ENCODE assay signal across 19 cellular contexts in genomic region chrX:45022144-45022543, GRCh38.
DNase-seq lines count a peak whose midpoint lies in the region; ATAC-seq, FAIRE-seq and TF ChIP-seq lines count a peak whose summit lies in the region.
"Had no signal": no experiment of that assay in that cellular context is flagged by ENCODE, and none has a peak within 500 bp of the region (broad histone marks: within the 10 kb centered on the region; RNA-seq: fewer than 3 reads in every experiment).

No MANE protein-coding gene starts in this region.

- H3K4ac ChIP-seq in mesendoderm (ENCODE audit: low read depth, low read length) = no peak overlapping the region

- no TSS peak for BruUV-seq in HepG2 (replicated peaks; lab: Mats Ljungman, UMichigan)

- H3K79me1 ChIP-seq in mesendoderm (ENCODE audit: low read length) = no peaks in the 10 kb centered on the region

- 0 out of 2 replicates have a peak, but pooled peaks cover 4% of the 10 kb centered on the region for H4K20me1 ChIP-seq in HepG2 (ENCODE audit: insufficient read depth, low read length)
- peaks cover 14% of the 10 kb centered on the region; the same call in 1 of the 2 replicates for H4K20me1 ChIP-seq in GM23338 (replicated peaks; ENCODE audit: insufficient read depth)

- H3K27me3 ChIP-seq in HepG2 (ENCODE audit: control insufficient read depth in 1 of 2, insufficient read depth in 2 of 2, low read length in 2 of 2) (no peaks in the 10 kb centered on the region), right lobe of liver (no peaks in the 10 kb centered on the region), GM23338 (ENCODE audit: insufficient read depth) (no peaks in the 10 kb centered on the region), endodermal cell (ENCODE audit: control insufficient read depth, insufficient read depth, low read length, poor library complexity, severe bottlenecking) (no peaks in the 10 kb centered on the region), mesendoderm (ENCODE audit: insufficient read depth, low read length, poor library complexity) (no peaks in the 10 kb centered on the region)

- TF ChIP-seq POLR2A in HepG2 (IDR thresholded peaks at IDR 0.05; ENCODE audit: insufficient read depth in 1 of 2, low read depth in 2 of 2, low read length in 2 of 2) (no peak), right lobe of liver (IDR thresholded peaks at IDR 0.05) (no peak)

- no peaks in the 10 kb centered on the region for H3K9me2 ChIP-seq in GM23338 (ENCODE audit: insufficient read depth)

- in situ Hi-C loops in HepG2 (cut with HindIII; ENCODE audit: extremely low pct_ligation_motif_present, low pct_unique_long_range_greater_than_20kb) = no loop called here

- no peak overlapping the region for H2BK120ac ChIP-seq in mesendoderm (ENCODE audit: low read depth, low read length)

- intact Hi-C loops in HepG2 (cut with micrococcal nuclease; ENCODE audit: unreplicated experiment) = no loop called here
- intact Hi-C loops in right lobe of liver (cut with DNase I) = no loop called here

- no peak overlapping the region for H2BK15ac ChIP-seq in mesendoderm (replicated peaks; ENCODE audit: low read depth)

- H3K4me1 Mint-ChIP-seq in GM23338 = peaks cover 38% of the 10 kb centered on the region
- peaks cover 2% of the 10 kb centered on the region for H3K4me1 Mint-ChIP-seq in endodermal cell

- H3K27ac ChIP-seq in HepG2 (ENCODE audit: extremely low read length, insufficient read depth, low read length) (peak overlapping the region; percentile 13), right lobe of liver (no peak overlapping the region), GM23338 (ENCODE audit: low read depth) (peak overlapping the region; percentile 64; the same call in 1 of the 2 replicates), endodermal cell (ENCODE audit: low read depth, low read length) (no peak overlapping the region), mesendoderm (ENCODE audit: low read depth, low read length) (no peak overlapping the region)

- H3K4me2 ChIP-seq in HepG2 (ENCODE audit: low read depth, low read length) = no peak overlapping the region
- 0 out of 2 replicates have a peak overlapping the region, but pooled peaks have one; percentile 0 for H3K4me2 ChIP-seq in GM23338
- H3K4me2 ChIP-seq in mesendoderm (ENCODE audit: low read length) = no peak overlapping the region

- TF ChIP-seq CTCF in HepG2 (CRISPR knock-in tag; IDR thresholded peaks at IDR 0.05) (no peak), right lobe of liver (IDR thresholded peaks at IDR 0.05) (no peak), GM23338 (conservative IDR thresholded peaks at IDR 0.05; ENCODE audit: low read depth in 2 of 2) (no peak), endodermal cell (conservative IDR thresholded peaks at IDR 0.05) (no peak)

- no peak overlapping the region for H3K56ac ChIP-seq in mesendoderm (ENCODE audit: low read length)

- H3K36me3 ChIP-seq in HepG2 (replicated peaks in 1 of 2; ENCODE audit: control insufficient read depth in 1 of 2, insufficient read depth in 2 of 2, low read length in 2 of 2) (no peaks in the 10 kb centered on the region), right lobe of liver (no peaks in the 10 kb centered on the region), GM23338 (ENCODE audit: insufficient read depth) (no peaks in the 10 kb centered on the region), endodermal cell (ENCODE audit: control insufficient read depth, insufficient read depth, low read length) (peaks cover 30% of the 10 kb centered on the region), mesendoderm (ENCODE audit: control insufficient read depth, insufficient read depth, low read length) (no peaks in the 10 kb centered on the region)

- H2AFZ ChIP-seq in HepG2 (ENCODE audit: low read length) (no peak overlapping the region), GM23338 (no peak overlapping the region)

- no peak for FAIRE-seq in HepG2 (lab: Jason Lieb, UNC)
- FAIRE-seq: H1 had no signal

- H3K9me3 ChIP-seq in HepG2 (ENCODE audit: low read length) = no peaks in the 10 kb centered on the region
- H3K9me3 ChIP-seq in right lobe of liver = no peaks in the 10 kb centered on the region
- H3K9me3 ChIP-seq in endodermal cell (ENCODE audit: control insufficient read depth, low read length) = no peaks in the 10 kb centered on the region

- ATAC-seq in HepG2 = no peak
- ATAC-seq in right lobe of liver = no peak
- ATAC-seq in GM23338 = no peak
- no peak for ATAC-seq in GM19397 (IDR thresholded peaks at IDR 0.05; ENCODE audit: unreplicated experiment)

- H3F3A ChIP-seq in GM23338 (replicated peaks; ENCODE audit: low read depth) = no peaks in the 10 kb centered on the region

- H3K27me3 Mint-ChIP-seq in GM23338 (ENCODE audit: insufficient read depth, low read depth, poor library complexity) = peaks cover 2% of the 10 kb centered on the region
- H3K27me3 Mint-ChIP-seq in endodermal cell (ENCODE audit: insufficient read depth) = no peaks in the 10 kb centered on the region
- H3K27me3 Mint-ChIP-seq: CD4-positive, alpha-beta memory T cell had no signal

- H3K9me3 Mint-ChIP-seq in GM23338 (no peaks in the 10 kb centered on the region), endodermal cell (peaks cover 42% of the 10 kb centered on the region)
- H3K9me3 Mint-ChIP-seq: CD4-positive, alpha-beta memory T cell had no signal

- H3K4me1 ChIP-seq in HepG2 (ENCODE audit: insufficient read depth, low read length) (peaks cover 32% of the 10 kb centered on the region), right lobe of liver (peaks cover 0 to 24% (median 0%) of the 10 kb centered on the region in 4 donors), GM23338 (ENCODE audit: insufficient read depth) (peaks cover 37% of the 10 kb centered on the region), endodermal cell (ENCODE audit: control insufficient read depth, insufficient read depth, low read length) (no peaks in the 10 kb centered on the region), mesendoderm (ENCODE audit: control insufficient read depth, low read depth, low read length) (no peaks in the 10 kb centered on the region)

- H3K23ac ChIP-seq in mesendoderm (ENCODE audit: low read length) = no peak overlapping the region

- H3K79me2 ChIP-seq in HepG2 (ENCODE audit: insufficient read depth, low read length) = peaks cover 22% of the 10 kb centered on the region
- peaks cover 100% of the 10 kb centered on the region for H3K79me2 ChIP-seq in GM23338 (replicated peaks; ENCODE audit: insufficient read depth)
- H3K79me2 ChIP-seq in mesendoderm (ENCODE audit: control insufficient read depth, insufficient read depth, low read length) = peaks cover 46% of the 10 kb centered on the region

- H3K4me3 Mint-ChIP-seq in GM23338 (no peak overlapping the region), endodermal cell (no peak overlapping the region)

- TF ChIP-seq EP300 in HepG2 (IDR thresholded peaks at IDR 0.05; ENCODE audit: low read depth in 2 of 2, low read length in 2 of 2) (no peak), HepG2 (CRISPR knock-in tag; IDR thresholded peaks at IDR 0.05; ENCODE audit: borderline replicate concordance) (no peak)

- POLR2A ChIA-PET in HepG2 (lab: Yijun Ruan, JAX) = no interaction called here

- no peak for TF ChIP-seq RAD21 in HepG2 (CRISPR knock-in tag; IDR thresholded peaks at IDR 0.05)

- peak; percentile 8 for DNase-seq in HepG2 (ENCODE audit: low spot score)
- no peak for DNase-seq in right lobe of liver
- peak; percentile 31 for DNase-seq in GM23338 (ENCODE audit: low spot score)
- no peak for DNase-seq in endodermal cell
- peak; percentile 26 for DNase-seq in mesendoderm
- no peak for DNase-seq in HuH-7 (ENCODE audit: low spot score)
- no peak for DNase-seq in cerebellar cortex (ENCODE audit: low spot score)
- DNase-seq: 8988T; C1 segment of cervical spinal cord; Calu3; CD4-positive, alpha-beta memory T cell; COR-L47; DMS53; DMS79 treated with DMSO at 0.1 percent for 48 hours; GF-D8; H7; HCEC 1CT had no signal

- H3K27ac Mint-ChIP-seq in GM23338 (peak overlapping the region; percentile 36; the same call in 1 of the 2 replicates), endodermal cell (peak overlapping the region; percentile 16)

- no peak overlapping the region for H2BK5ac ChIP-seq in mesendoderm (ENCODE audit: low read length)

- no peak overlapping the region for H2AK5ac ChIP-seq in mesendoderm (ENCODE audit: low read length)

- H4K8ac ChIP-seq in mesendoderm (ENCODE audit: low read depth, low read length) = no peak overlapping the region

- H3K9ac ChIP-seq in HepG2 (ENCODE audit: insufficient read depth, low read depth, low read length) (no peak overlapping the region), endodermal cell (ENCODE audit: extremely low read depth, low read length, poor library complexity, severe bottlenecking) (no peak overlapping the region), mesendoderm (ENCODE audit: low read length) (no peak overlapping the region)

- H4K5ac ChIP-seq in mesendoderm (ENCODE audit: low read length) = no peak overlapping the region

- H3K4me3 ChIP-seq in HepG2 (replicated peaks in 1 of 3; ENCODE audit: insufficient read depth in 1 of 3, low read depth in 2 of 3, low read length in 3 of 3) = no peak overlapping the region
- H3K4me3 ChIP-seq in right lobe of liver = no peak overlapping the region
- H3K4me3 ChIP-seq in GM23338 = no peak overlapping the region
- H3K4me3 ChIP-seq in endodermal cell (ENCODE audit: low read length) = no peak overlapping the region
- H3K4me3 ChIP-seq in mesendoderm (ENCODE audit: low read length) = no peak overlapping the region

- no peak overlapping the region for H3K18ac ChIP-seq in mesendoderm (ENCODE audit: low read length)

- H3K36me3 Mint-ChIP-seq in GM23338 (ENCODE audit: low read depth) (peaks cover 3% of the 10 kb centered on the region; the same call in 1 of the 3 replicates), endodermal cell (ENCODE audit: low read depth) (peaks cover 8% of the 10 kb centered on the region)

- 82% methylated on average over 5 of the region's 5 CpGs for WGBS in HepG2 (ENCODE audit: low lambda C conversion rate)
- 93% methylated on average over 5 of the region's 5 CpGs for WGBS in right lobe of liver (ENCODE audit: insufficient coverage, low coverage, low lambda C conversion rate, missing lambda C conversion rate)
- 91 to 100% methylated on average over 2 to 3 of the region's 5 CpGs for WGBS in endodermal cell (ENCODE audit: insufficient coverage in 1 of 2, insufficient read length in 1 of 2), 2 experiments
- WGBS in mesendoderm (ENCODE audit: extremely low coverage, insufficient coverage, low lambda C conversion rate) = no CpG with 5 or more reads among the region's 5 CpGs

- CTCF ChIA-PET in HepG2 (lab: Yijun Ruan, JAX; ENCODE audit: low intra/inter-chr PET ratio, low total read pairs) = no interaction called here

TF ChIP-seq in GM23338, 12 proteins besides CTCF, POLR2A, EP300 and RAD21 (continues in another document):
- TF ChIP-seq CREB1 (CRISPR knock-in tag; IDR thresholded peaks at IDR 0.05; ENCODE audit: low read depth) (no peak), EZH2phosphoT487 (IDR thresholded peaks at IDR 0.05; ENCODE audit: unreplicated experiment) (no peak), ZNF331 (CRISPR knock-in tag; IDR thresholded peaks at IDR 0.05; ENCODE audit: low read depth) (no peak), POLR2AphosphoS5 (IDR thresholded peaks at IDR 0.05; ENCODE audit: low read depth) (no peak), ZNF114 (CRISPR knock-in tag; IDR thresholded peaks at IDR 0.05) (no peak), JUNB (IDR thresholded peaks at IDR 0.05; ENCODE audit: unreplicated experiment) (no peak)

Comparison
In these comparisons a context has a peak if more than half of its experiments do, and no peak if none do; other contexts are left out.
1. DNase-seq: peak in HepG2 (single experiment), GM23338 (single experiment) and mesendoderm (single experiment); none in right lobe of liver (0 of 3), endodermal cell (single experiment), HuH-7 (single experiment) and cerebellar cortex (single experiment).
2. H3K27ac ChIP-seq: peak in HepG2 (single experiment) and GM23338 (single experiment); none in right lobe of liver (0 of 3), endodermal cell (single experiment) and mesendoderm (single experiment).